23 cellular contexts compared by ENCODE assay signal in genomic region chr7:115240242-115240641, GRCh38.
DNase-seq lines count a peak whose midpoint lies in the region; ATAC-seq, FAIRE-seq and TF ChIP-seq lines count a peak whose summit lies in the region.
"Had no signal": no experiment of that assay in that cellular context is flagged by ENCODE, and none has a peak within 500 bp of the region (broad histone marks: within the 10 kb centered on the region; RNA-seq: fewer than 3 reads in every experiment).

No MANE protein-coding gene starts in this region.

- ATAC-seq in HepG2: no peak
- ATAC-seq in right lobe of liver: no peak
- ATAC-seq in IMR-90 (ENCODE audit: low read depth): no peak
- ATAC-seq: GM12878 had no signal

- H3K36me3 ChIP-seq in HepG2 (replicated peaks in 1 of 2; ENCODE audit: control insufficient read depth in 1 of 2, insufficient read depth in 2 of 2, low read length in 2 of 2) (no peaks in the 10 kb centered on the region), right lobe of liver (no peaks in the 10 kb centered on the region), IMR-90 (ENCODE audit: control insufficient read depth, insufficient read depth, low read length) (no peaks in the 10 kb centered on the region), H1 (ENCODE audit: control insufficient read depth in 2 of 4, insufficient read depth in 4 of 4, low read length in 3 of 4) (no peaks in the 10 kb centered on the region)
- H3K36me3 ChIP-seq: BE2C had no signal

- H3K79me2 ChIP-seq in HepG2 (ENCODE audit: insufficient read depth, low read length): no peaks in the 10 kb centered on the region
- H3K79me2 ChIP-seq in H1 (ENCODE audit: control insufficient read depth in 1 of 2, insufficient read depth in 2 of 2, low read length in 2 of 2): no peaks in the 10 kb centered on the region

- in situ Hi-C loops in HepG2 (cut with HindIII; ENCODE audit: extremely low pct_ligation_motif_present, low pct_unique_long_range_greater_than_20kb): no loop called here
- in situ Hi-C loops in IMR-90 (cut with MboI; ENCODE audit: low sequenced_read_pairs): no loop called here

- no peaks in the 10 kb centered on the region for H3K4me1 ChIP-seq in HepG2 (ENCODE audit: insufficient read depth, low read length)
- H3K4me1 ChIP-seq in right lobe of liver: no peaks in the 10 kb centered on the region
- H3K4me1 ChIP-seq in IMR-90 (ENCODE audit: control insufficient read depth, insufficient read depth, low read length): no peaks in the 10 kb centered on the region
- no peaks in the 10 kb centered on the region for H3K4me1 ChIP-seq in H1 (replicated peaks in 1 of 4; ENCODE audit: control insufficient read depth in 3 of 4, insufficient read depth in 4 of 4, low read length in 3 of 4)
- H3K4me1 ChIP-seq: BE2C had no signal

- H2BK5ac ChIP-seq in IMR-90 (ENCODE audit: low read depth, low read length, poor library complexity, severe bottlenecking) (no peak overlapping the region), H1 (ENCODE audit: low read depth, low read length) (no peak overlapping the region)

- H4K8ac ChIP-seq in IMR-90 (ENCODE audit: low read depth in 2 of 2, low read length in 2 of 2) (no peak overlapping the region), H1 (ENCODE audit: extremely low read depth, insufficient read depth, low read length) (no peak overlapping the region)

- H3K27ac ChIP-seq in HepG2 (ENCODE audit: extremely low read length, insufficient read depth, low read length): no peak overlapping the region
- H3K27ac ChIP-seq in right lobe of liver: no peak overlapping the region
- H3K27ac ChIP-seq in IMR-90 (ENCODE audit: insufficient read depth, low read length): no peak overlapping the region
- H3K27ac ChIP-seq in H1 (ENCODE audit: low read depth, low read length): no peak overlapping the region
- H3K27ac ChIP-seq in caudate nucleus (ENCODE audit: low read depth, low read length): no peak overlapping the region
- H3K27ac ChIP-seq: 22Rv1 had no signal

- H3K23ac ChIP-seq in IMR-90 (ENCODE audit: low read depth, low read length): no peak overlapping the region
- H3K23ac ChIP-seq in H1 (ENCODE audit: insufficient read length): no peak overlapping the region

- H3K4me3 ChIP-seq in HepG2 (replicated peaks in 1 of 3; ENCODE audit: insufficient read depth in 1 of 3, low read depth in 2 of 3, low read length in 3 of 3): no peak overlapping the region
- H3K4me3 ChIP-seq in right lobe of liver: no peak overlapping the region
- H3K4me3 ChIP-seq in IMR-90 (ENCODE audit: insufficient read depth, low read depth, low read length): no peak overlapping the region
- H3K4me3 ChIP-seq in H1 (ENCODE audit: extremely low read depth in 1 of 4, insufficient read depth in 2 of 4, low read depth in 3 of 4, low read length in 4 of 4): no peak overlapping the region
- H3K4me3 ChIP-seq: GM12878 had no signal

- H2BK20ac ChIP-seq in IMR-90 (ENCODE audit: low read depth, low read length) (no peak overlapping the region), H1 (ENCODE audit: low read length) (no peak overlapping the region)

- no peaks in the 10 kb centered on the region for H3K23me2 ChIP-seq in H1 (ENCODE audit: low read depth, low read length)

- H3K79me1 ChIP-seq in IMR-90 (ENCODE audit: low read depth in 1 of 2, low read length in 2 of 2) (no peaks in the 10 kb centered on the region), H1 (ENCODE audit: low read depth, low read length) (no peaks in the 10 kb centered on the region)

- no peak for TF ChIP-seq EP300 in HepG2 (IDR thresholded peaks at IDR 0.05; ENCODE audit: low read depth in 2 of 2, low read length in 2 of 2)
- TF ChIP-seq EP300 in HepG2 (CRISPR knock-in tag; IDR thresholded peaks at IDR 0.05; ENCODE audit: borderline replicate concordance): no peak
- TF ChIP-seq EP300 in H1 (IDR thresholded peaks at IDR 0.05; ENCODE audit: borderline replicate concordance in 1 of 2, low read depth in 2 of 2, low read length in 2 of 2): no peak

- H4K91ac ChIP-seq in IMR-90 (ENCODE audit: insufficient read depth, low read depth, low read length): no peak overlapping the region
- no peak overlapping the region for H4K91ac ChIP-seq in H1 (replicated peaks; ENCODE audit: insufficient read length, low read length)

- POLR2A ChIA-PET in HepG2 (lab: Yijun Ruan, JAX) (no interaction called here), IMR-90 (lab: Charles Lee; ENCODE audit: unreplicated experiment) (no interaction called here), H1 (lab: Charles Lee; ENCODE audit: partially characterized antibody) (no interaction called here)

- no peak overlapping the region for H2AK9ac ChIP-seq in IMR-90 (replicated peaks; ENCODE audit: low read depth, low read length, poor library complexity)

- H3K9ac ChIP-seq in HepG2 (ENCODE audit: insufficient read depth, low read depth, low read length): no peak overlapping the region
- no peak overlapping the region for H3K9ac ChIP-seq in IMR-90 (ENCODE audit: low read depth, low read length)
- no peak overlapping the region for H3K9ac ChIP-seq in H1 (replicated peaks in 1 of 4; ENCODE audit: extremely low read depth in 1 of 4, low read depth in 3 of 4, low read length in 3 of 4)

- no peak for TF ChIP-seq POLR2A in HepG2 (IDR thresholded peaks at IDR 0.05; ENCODE audit: insufficient read depth in 1 of 2, low read depth in 2 of 2, low read length in 2 of 2)
- TF ChIP-seq POLR2A in right lobe of liver (IDR thresholded peaks at IDR 0.05): no peak
- no peak for TF ChIP-seq POLR2A in IMR-90 (IDR thresholded peaks at IDR 0.05; ENCODE audit: low read depth, low read length)
- no peak for TF ChIP-seq POLR2A in H1 (IDR thresholded peaks at IDR 0.05; ENCODE audit: control extremely low read depth in 1 of 2, low read depth in 2 of 2, low read length in 2 of 2)

- no peak overlapping the region for H2AFZ ChIP-seq in HepG2 (ENCODE audit: low read length)
- H2AFZ ChIP-seq in IMR-90 (replicated peaks; ENCODE audit: low read length, poor library complexity): no peak overlapping the region
- no peak overlapping the region for H2AFZ ChIP-seq in H1 (ENCODE audit: low read length)

- H3K14ac ChIP-seq in IMR-90 (replicated peaks; ENCODE audit: low read depth, low read length) (no peak overlapping the region), H1 (ENCODE audit: insufficient read length) (no peak overlapping the region)

- no peaks in the 10 kb centered on the region for H3K9me1 ChIP-seq in IMR-90 (ENCODE audit: insufficient read depth, low read length)

- no peak overlapping the region for H3K56ac ChIP-seq in IMR-90 (ENCODE audit: extremely low read depth, insufficient read depth, low read length)
- H3K56ac ChIP-seq in H1 (replicated peaks; ENCODE audit: insufficient read length, low read depth, low read length): no peak overlapping the region

- BruUV-seq in HepG2 (replicated peaks; lab: Mats Ljungman, UMichigan) (no TSS peak), IMR-90 (replicated peaks; lab: Mats Ljungman, UMichigan) (no TSS peak)

- no peak overlapping the region for H3K4ac ChIP-seq in IMR-90 (ENCODE audit: low read depth, low read length)
- H3K4ac ChIP-seq in H1 (replicated peaks; ENCODE audit: insufficient read length, low read depth, low read length): no peak overlapping the region

- H3K9me3 ChIP-seq in HepG2 (ENCODE audit: low read length) (peaks cover 31% of the 10 kb centered on the region), right lobe of liver (no peaks in the 10 kb centered on the region), IMR-90 (ENCODE audit: control insufficient read depth, insufficient read depth, low read length) (0 out of 2 replicates have a peak, but pooled peaks cover 3% of the 10 kb centered on the region), H1 (ENCODE audit: insufficient read depth in 2 of 2, low read depth in 1 of 2, low read length in 1 of 2) (no peaks in the 10 kb centered on the region)
- H3K9me3 ChIP-seq: BE2C had no signal

- H3K27me3 ChIP-seq in HepG2 (ENCODE audit: control insufficient read depth in 1 of 2, insufficient read depth in 2 of 2, low read length in 2 of 2): no peaks in the 10 kb centered on the region
- H3K27me3 ChIP-seq in right lobe of liver: no peaks in the 10 kb centered on the region
- H3K27me3 ChIP-seq in IMR-90 (ENCODE audit: control insufficient read depth, insufficient read depth, low read length): no peaks in the 10 kb centered on the region
- H3K27me3 ChIP-seq in H1 (replicated peaks in 1 of 4; ENCODE audit: control insufficient read depth in 3 of 4, extremely low read depth in 1 of 4, insufficient read depth in 3 of 4, low read length in 3 of 4): no peaks in the 10 kb centered on the region
- H3K27me3 ChIP-seq: BE2C had no signal

- H2BK15ac ChIP-seq in IMR-90 (ENCODE audit: low read depth, low read length) (no peak overlapping the region), H1 (ENCODE audit: low read length) (no peak overlapping the region)

- no peak overlapping the region for H2BK12ac ChIP-seq in H1 (ENCODE audit: low read depth, low read length)

- dilution Hi-C loops in IMR-90 (cut with HindIII; ENCODE audit: low sequenced_read_pairs, unreplicated experiment): no loop called here

- H3K4me2 ChIP-seq in HepG2 (ENCODE audit: low read depth, low read length): no peak overlapping the region
- no peak overlapping the region for H3K4me2 ChIP-seq in IMR-90 (ENCODE audit: low read depth, low read length)
- no peak overlapping the region for H3K4me2 ChIP-seq in H1 (ENCODE audit: insufficient read depth in 1 of 2, low read depth in 2 of 2, low read length in 2 of 2)

- H3K18ac ChIP-seq in IMR-90 (ENCODE audit: low read depth, low read length) (no peak overlapping the region), H1 (ENCODE audit: extremely low read depth, low read length) (no peak overlapping the region)

- no peak for TF ChIP-seq RAD21 in HepG2 (CRISPR knock-in tag; IDR thresholded peaks at IDR 0.05)
- TF ChIP-seq RAD21 in IMR-90 (IDR thresholded peaks at IDR 0.05; ENCODE audit: low read length): no peak
- TF ChIP-seq RAD21 in H1 (IDR thresholded peaks at IDR 0.05 in 1 of 2, conservative IDR thresholded peaks at IDR 0.05 in 1 of 2; ENCODE audit: low read depth in 2 of 2, low read length in 2 of 2): no peak

- H2AK5ac ChIP-seq in IMR-90 (ENCODE audit: low read depth, low read length) (no peak overlapping the region), H1 (ENCODE audit: low read depth, low read length) (no peak overlapping the region)

- WGBS in HepG2 (ENCODE audit: low lambda C conversion rate): 0% methylated on average over 1 of the region's 1 CpG
- WGBS in right lobe of liver (ENCODE audit: insufficient coverage, low coverage, low lambda C conversion rate, missing lambda C conversion rate): 50% methylated on average over 1 of the region's 1 CpG
- no CpG with 5 or more reads among the region's 1 CpG for WGBS in IMR-90 (ENCODE audit: extremely low coverage in 2 of 2, insufficient read length in 1 of 2), 2 experiments
- WGBS in H1 (ENCODE audit: extremely low coverage in 1 of 2, insufficient coverage in 1 of 2, insufficient read length in 1 of 2, insufficient replicate concordance in 2 of 2, low coverage in 1 of 2, low lambda C conversion rate in 2 of 2, missing lambda C conversion rate in 1 of 2), 2 experiments: 92% methylated on average over 1 of the region's 1 CpG; no CpG with 5 or more reads in 1 of the 2 experiments

- CTCF ChIA-PET in HepG2 (lab: Yijun Ruan, JAX; ENCODE audit: low intra/inter-chr PET ratio, low total read pairs): no interaction called here
- CTCF ChIA-PET in IMR-90 (lab: Yijun Ruan, JAX): interaction anchor here (0.5 kb wide), 1 partner anchor 1210 kb away, joined by 4 read pairs; no protein-coding TSS in a partner anchor
- CTCF ChIA-PET in H1 (lab: Charles Lee; ENCODE audit: partially characterized antibody): interaction anchor here (0.6 kb wide), 1 partner anchor 1904 kb away, joined by 3 read pairs; no protein-coding TSS in a partner anchor

- intact Hi-C loops in HepG2 (cut with micrococcal nuclease; ENCODE audit: unreplicated experiment) (no loop called here), right lobe of liver (cut with DNase I) (no loop called here), IMR-90 (cut with micrococcal nuclease) (no loop called here)

- H4K20me1 ChIP-seq in HepG2 (ENCODE audit: insufficient read depth, low read length) (no peaks in the 10 kb centered on the region), IMR-90 (ENCODE audit: insufficient read depth, low read length) (no peaks in the 10 kb centered on the region), H1 (replicated peaks in 1 of 2; ENCODE audit: control insufficient read depth in 1 of 2, insufficient read depth in 2 of 2, low read length in 2 of 2) (no peaks in the 10 kb centered on the region)

- no peak overlapping the region for H4K5ac ChIP-seq in IMR-90 (ENCODE audit: low read depth, low read length)
- H4K5ac ChIP-seq in H1 (ENCODE audit: insufficient read length, low read depth, low read length): no peak overlapping the region

- FAIRE-seq in HepG2 (lab: Jason Lieb, UNC): no peak
- no peak for FAIRE-seq in H1 (lab: Jason Lieb, UNC)
- FAIRE-seq: GM12878, GM19239 had no signal

- H2BK120ac ChIP-seq in IMR-90 (ENCODE audit: low read depth, low read length) (no peak overlapping the region), H1 (replicated peaks; ENCODE audit: low read depth, low read length) (no peak overlapping the region)

- no peak for TF ChIP-seq CTCF in HepG2 (CRISPR knock-in tag; IDR thresholded peaks at IDR 0.05)
- TF ChIP-seq CTCF in right lobe of liver (IDR thresholded peaks at IDR 0.05): no peak
- TF ChIP-seq CTCF in IMR-90 (conservative IDR thresholded peaks at IDR 0.05; ENCODE audit: low read depth, low read length): no peak
- no peak for TF ChIP-seq CTCF in H1 (IDR thresholded peaks at IDR 0.05; ENCODE audit: control extremely low read depth in 1 of 3, insufficient read depth in 1 of 3, low read depth in 1 of 3, low read length in 3 of 3)

- no peak for DNase-seq in HepG2 (ENCODE audit: low spot score)
- no peak for DNase-seq in right lobe of liver
- DNase-seq in IMR-90: peak; percentile 18
- DNase-seq in H1 (ENCODE audit: low read depth in 1 of 2, low spot score in 2 of 2): no peak
- DNase-seq in stimulated activated CD4-positive, alpha-beta T cell treated with anti-CD3 and anti-CD28 coated beads, Interleukin-4, amount 100 ng/mL, for 1 hour: no peak
- DNase-seq in T-helper 1 cell: no peak
- DNase-seq in caudate nucleus (lab: John Stamatoyannopoulos, UW): no peak
- DNase-seq in SKM-1 (lab: John Stamatoyannopoulos, UW; ENCODE audit: unreplicated experiment): no peak
- DNase-seq: ACHN; BE2C; C1 segment of cervical spinal cord; CD4-positive, CD25-positive, alpha-beta regulatory T cell; CD8-positive, alpha-beta memory T cell; COR-L47; DMS 273 treated with DMSO at 0.1 percent for 48 hours; DMS53; DND-41; EL; H7; KBM-7 had no signal

Comparison
In these comparisons a context has a peak if more than half of its experiments do, and no peak if none do; other contexts are left out.
1. Of the 41 proteins assayed by ChIP-seq in both HepG2 and H1: peak only in HepG2: none; only in H1: MAFK; in both: none; in neither: 40.